Comparison of ENCODE assay signal across 18 cellular contexts in genomic region chr7:157425137-157425731, GRCh38.
"Had no signal": no experiment of that assay in that cellular context is flagged by ENCODE, and none has a peak within 500 bp of the region (broad histone marks: within the 10 kb centered on the region; RNA-seq: fewer than 3 reads in every experiment).

No MANE protein-coding gene starts in this region.

- DNase-seq: activated CD4-positive, alpha-beta memory T cell treated with anti-CD3 and anti-CD28 coated beads, Interleukin-2, amount 10 ng/mL, durations not matched to agents 7 days and 5 days; activated CD8-positive, alpha-beta memory T cell treated with anti-CD3 and anti-CD28 coated beads, Interleukin-2, amount 50 U/mL, for 4 hours; activated naive CD4-positive, alpha-beta T cell treated with Interleukin-2 at 50 U/mL for 16 hours; activated naive CD8-positive, alpha-beta T cell treated with anti-CD3 and anti-CD28 coated beads, Interleukin-2, amount 50 U/mL, for 24 hours; occipital lobe; stimulated activated CD4-positive, alpha-beta T cell treated with anti-CD3 and anti-CD28 coated beads, Interleukin-2, amount 100 ng/mL, for 48 hours; stimulated activated CD8-positive, alpha-beta memory T cell treated with anti-CD3 and anti-CD28 coated beads, Interleukin-4, amount 100 ng/mL, for 48 hours; T-cell; T1000; testis had no signal

- H3K27ac Mint-ChIP-seq: activated CD4-positive, alpha-beta memory T cell treated with anti-CD3 and anti-CD28 coated beads, Interleukin-2, amount 10 ng/mL, durations not matched to agents 7 days and 5 days; activated CD4-positive, alpha-beta T cell treated with anti-CD3 and anti-CD28 coated beads for 36 hours; activated naive CD8-positive, alpha-beta T cell treated with anti-CD3 and anti-CD28 coated beads, Interleukin-2, amount 50 U/mL, for 24 hours; stimulated activated naive CD8-positive, alpha-beta T cell treated with anti-CD3 and anti-CD28 coated beads, Interleukin-15, Interleukin-2, amounts not matched to agents 100 ng/mL and 50 ng/mL, for 24 hours; T-cell had no signal

- H3K27me3 ChIP-seq: ascending aorta, testis had no signal

- H3K4me3 ChIP-seq: ascending aorta, psoas muscle, testis had no signal

- H3K9me3 Mint-ChIP-seq: activated CD4-positive, alpha-beta memory T cell treated with anti-CD3 and anti-CD28 coated beads, Interleukin-2, amount 10 ng/mL, durations not matched to agents 7 days and 5 days; activated naive CD8-positive, alpha-beta T cell treated with anti-CD3 and anti-CD28 coated beads, Interleukin-2, amount 50 U/mL, for 24 hours; stimulated activated naive CD8-positive, alpha-beta T cell treated with anti-CD3 and anti-CD28 coated beads, Interleukin-15, Interleukin-2, amounts not matched to agents 100 ng/mL and 50 ng/mL, for 24 hours; T-cell had no signal

- H3K9me3 ChIP-seq: ascending aorta, psoas muscle, testis had no signal

- H3K4me1 Mint-ChIP-seq: activated CD4-positive, alpha-beta memory T cell treated with anti-CD3 and anti-CD28 coated beads, Interleukin-2, amount 10 ng/mL, durations not matched to agents 7 days and 5 days; activated CD4-positive, alpha-beta T cell treated with anti-CD3 and anti-CD28 coated beads for 36 hours; activated naive CD8-positive, alpha-beta T cell treated with anti-CD3 and anti-CD28 coated beads, Interleukin-2, amount 50 U/mL, for 24 hours; T-cell had no signal

- H3K4me1 ChIP-seq: ascending aorta, psoas muscle, testis had no signal

- FAIRE-seq: bronchial epithelial cell, endometrium, urothelium cell line had no signal

- H3K27ac ChIP-seq: ascending aorta, psoas muscle, testis had no signal

- ATAC-seq: activated CD4-positive, alpha-beta T cell treated with anti-CD3 and anti-CD28 coated beads for 36 hours; activated naive CD8-positive, alpha-beta T cell treated with anti-CD3 and anti-CD28 coated beads, Interleukin-2, amount 50 U/mL, for 24 hours; esophagus mucosa; T-cell had no signal

- H3K4me3 Mint-ChIP-seq: activated CD4-positive, alpha-beta memory T cell treated with anti-CD3 and anti-CD28 coated beads, Interleukin-2, amount 10 ng/mL, durations not matched to agents 7 days and 5 days; activated CD4-positive, alpha-beta T cell treated with anti-CD3 and anti-CD28 coated beads for 36 hours; activated naive CD8-positive, alpha-beta T cell treated with anti-CD3 and anti-CD28 coated beads, Interleukin-2, amount 50 U/mL, for 24 hours; stimulated activated naive CD8-positive, alpha-beta T cell treated with anti-CD3 and anti-CD28 coated beads, Interleukin-15, Interleukin-2, amounts not matched to agents 100 ng/mL and 50 ng/mL, for 24 hours; T-cell had no signal

- H3K36me3 Mint-ChIP-seq: T-cell had no signal

- H3K27me3 Mint-ChIP-seq: activated CD4-positive, alpha-beta memory T cell treated with anti-CD3 and anti-CD28 coated beads, Interleukin-2, amount 10 ng/mL, durations not matched to agents 7 days and 5 days; activated CD4-positive, alpha-beta T cell treated with anti-CD3 and anti-CD28 coated beads for 36 hours; activated naive CD8-positive, alpha-beta T cell treated with anti-CD3 and anti-CD28 coated beads, Interleukin-2, amount 50 U/mL, for 24 hours; stimulated activated naive CD8-positive, alpha-beta T cell treated with anti-CD3 and anti-CD28 coated beads, Interleukin-15, Interleukin-2, amounts not matched to agents 100 ng/mL and 50 ng/mL, for 24 hours; T-cell had no signal
